9 cellular contexts compared by ENCODE assay signal in the genomic region with DNA sequence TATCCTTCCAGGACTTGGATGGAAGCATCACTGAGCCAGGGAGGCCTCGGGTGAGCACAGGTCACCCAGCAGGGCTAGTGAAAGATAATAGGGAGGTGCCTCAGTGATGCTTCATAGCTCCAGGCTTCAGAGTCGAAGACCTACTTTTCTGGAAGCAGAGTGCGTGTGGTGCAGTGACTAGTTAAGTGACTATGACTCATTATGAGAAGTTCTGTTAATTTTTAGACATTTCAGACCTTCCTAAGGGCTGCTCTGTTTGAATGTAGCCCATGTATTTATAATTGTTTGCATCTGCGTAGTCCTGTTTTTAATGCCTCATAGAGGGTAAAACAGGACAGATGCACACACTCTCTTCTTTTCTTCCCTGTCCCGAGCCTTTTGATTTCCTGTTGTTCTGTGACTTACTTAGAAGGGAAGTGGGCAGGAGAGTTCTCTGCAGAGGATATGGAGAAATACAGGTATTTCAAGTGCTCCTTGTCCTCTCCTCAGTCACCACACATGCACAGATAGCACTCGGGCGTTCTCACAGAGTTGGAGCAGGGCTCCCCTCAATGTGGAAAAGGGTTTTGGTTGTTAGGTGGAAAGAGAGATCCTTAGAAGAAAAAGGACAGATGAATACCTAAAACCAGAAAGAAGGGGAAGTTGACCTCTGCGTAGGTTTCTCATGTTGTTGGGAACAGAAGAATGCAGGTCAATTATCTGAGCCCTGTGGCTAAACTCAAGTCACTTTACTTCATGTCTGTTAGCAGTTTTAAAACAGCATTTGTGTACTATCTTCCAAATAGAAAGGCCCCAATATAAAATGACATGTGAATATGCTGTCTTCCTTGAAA. TPM values are rescaled to one million over a fixed set of nuclear protein-coding genes. Genes with fewer than 3 reads are reported as not detected.
DNase-seq lines count a peak whose midpoint lies in the region; ATAC-seq lines count a peak whose summit lies in the region.
"Had no signal": no experiment of that assay in that cellular context is flagged by ENCODE, and none has a peak within 500 bp of the region (broad histone marks: within the 10 kb centered on the region; RNA-seq: fewer than 3 reads in every experiment).

No MANE protein-coding gene starts in this region.

- H3K27me3 Mint-ChIP-seq in memory B cell: no peaks in the 10 kb centered on the region

- no peaks in the 10 kb centered on the region for H3K9me3 Mint-ChIP-seq in memory B cell

- ATAC-seq in GM19455 (IDR thresholded peaks at IDR 0.05; ENCODE audit: unreplicated experiment): peak; percentile 98
- ATAC-seq in HG03439 (IDR thresholded peaks at IDR 0.05; ENCODE audit: unreplicated experiment): peak; percentile 98
- peak; percentile 35 for ATAC-seq in memory B cell (ENCODE audit: low read depth)

- H3K4me1 Mint-ChIP-seq in memory B cell: peaks cover 16% of the 10 kb centered on the region

- H3K36me3 Mint-ChIP-seq in memory B cell: peaks cover 46% of the 10 kb centered on the region

- no peak overlapping the region for H3K4me3 Mint-ChIP-seq in memory B cell

- H3K27ac Mint-ChIP-seq in memory B cell: peak overlapping the region; percentile 26

- peak; percentile 78 for DNase-seq in Daoy (ENCODE audit: low read depth)
- DNase-seq in activated T-helper 9 cell treated with anti-CD3 and anti-CD28 coated beads, Interleukin-2, amount 50 U/mL, for 16 hours (ENCODE audit: low read depth): peak; percentile 12
- no peak for DNase-seq in memory B cell (ENCODE audit: low spot score in 2 of 2)
- no peak for DNase-seq in NCI-H2227 treated with DMSO at 0.1 percent for 48 hours (lab: John Stamatoyannopoulos, UW)
- DNase-seq in NCI-H345 treated with DMSO at 0.1 percent for 48 hours (lab: John Stamatoyannopoulos, UW; ENCODE audit: unreplicated experiment): no peak
- no peak for DNase-seq in NCI-H2196 treated with DMSO at 0.1 percent for 48 hours (lab: John Stamatoyannopoulos, UW; ENCODE audit: unreplicated experiment)
- DNase-seq: left cardiac atrium had no signal

RNA-seq across cellular contexts. Expression of a gene that starts 34.7 kb away (rescaled TPM):
- 37.7 and 39.5 TPM in 2 replicates for total RNA-seq in Daoy (2014; rRNA removed; shearing (Covaris generic))

RNA-seq across cellular contexts. Expression of a gene that starts 58.5 kb away (rescaled TPM):
- total RNA-seq in Daoy (2014; rRNA removed; shearing (Covaris generic)): 0.29 and 1.0 TPM in 2 replicates

Comparison
In these comparisons a context has a peak if more than half of its experiments do, and no peak if none do; other contexts are left out.
1. DNase-seq: peak in Daoy (single experiment) and activated T-helper 9 cell treated with anti-CD3 and anti-CD28 coated beads, Interleukin-2, amount 50 U/mL, for 16 hours (single experiment); none in memory B cell (0 of 2), NCI-H2227 treated with DMSO at 0.1 percent for 48 hours (single experiment), NCI-H345 treated with DMSO at 0.1 percent for 48 hours (single experiment) and NCI-H2196 treated with DMSO at 0.1 percent for 48 hours (single experiment).
2. ATAC-seq: peak in every context shown above with its lines; median percentile 98 in GM19455; 98 in HG03439; 35 in memory B cell.